Comparison of ENCODE assay signal across 21 cellular contexts in genomic region chr15:91547356-91547755, GRCh38.
DNase-seq lines count a peak whose midpoint lies in the region; ATAC-seq, FAIRE-seq and TF ChIP-seq lines count a peak whose summit lies in the region.
"Had no signal": no experiment of that assay in that cellular context is flagged by ENCODE, and none has a peak within 500 bp of the region (broad histone marks: within the 10 kb centered on the region; RNA-seq: fewer than 3 reads in every experiment).

No MANE protein-coding gene starts in this region.

- WGBS in H1 (ENCODE audit: extremely low coverage in 1 of 2, insufficient coverage in 1 of 2, insufficient read length in 1 of 2, insufficient replicate concordance in 2 of 2, low coverage in 1 of 2, low lambda C conversion rate in 2 of 2, missing lambda C conversion rate in 1 of 2), 2 experiments = 82% methylated on average over 3 of the region's 3 CpGs; no CpG with 5 or more reads in 1 of the 2 experiments

- no peak overlapping the region for H3K27ac Mint-ChIP-seq in GM23338
- no peak overlapping the region for H3K27ac Mint-ChIP-seq in WTC11
- H3K27ac Mint-ChIP-seq: B cell; CD4-positive, CD25-positive, alpha-beta regulatory T cell; CD8-positive, alpha-beta T cell; HFFc6 had no signal

- H2BK12ac ChIP-seq in H1 (ENCODE audit: low read depth, low read length) = no peak overlapping the region

- TF ChIP-seq POLR2A in H1 (IDR thresholded peaks at IDR 0.05; ENCODE audit: control extremely low read depth in 1 of 2, low read depth in 2 of 2, low read length in 2 of 2) = no peak

- TF ChIP-seq RAD21 in H1 (IDR thresholded peaks at IDR 0.05 in 1 of 2, conservative IDR thresholded peaks at IDR 0.05 in 1 of 2; ENCODE audit: low read depth in 2 of 2, low read length in 2 of 2) = no peak

- CTCF ChIA-PET in WTC11 (lab: Charles Lee) (no interaction called here), H1 (lab: Charles Lee; ENCODE audit: partially characterized antibody) (no interaction called here)

- peaks cover 5% of the 10 kb centered on the region for H3K27me3 Mint-ChIP-seq in GM23338 (ENCODE audit: insufficient read depth, low read depth, poor library complexity)
- no peaks in the 10 kb centered on the region for H3K27me3 Mint-ChIP-seq in WTC11 (ENCODE audit: low read depth)
- H3K27me3 Mint-ChIP-seq: B cell had no signal

- no peak overlapping the region for H3K14ac ChIP-seq in H1 (ENCODE audit: insufficient read length)

- no peak for FAIRE-seq in H1 (lab: Jason Lieb, UNC)
- FAIRE-seq: GM12878, GM19239, H54 had no signal

- peaks cover 7% of the 10 kb centered on the region; the same call in 1 of the 2 replicates for H3K9me2 ChIP-seq in GM23338 (ENCODE audit: insufficient read depth)

- H4K91ac ChIP-seq in H1 (replicated peaks; ENCODE audit: insufficient read length, low read length) = no peak overlapping the region

- no peak overlapping the region for H3K4ac ChIP-seq in H1 (replicated peaks; ENCODE audit: insufficient read length, low read depth, low read length)

- no peak overlapping the region for H4K8ac ChIP-seq in H1 (ENCODE audit: extremely low read depth, insufficient read depth, low read length)

- no peak overlapping the region for H2BK15ac ChIP-seq in H1 (ENCODE audit: low read length)

- no peak overlapping the region for H2BK120ac ChIP-seq in H1 (replicated peaks; ENCODE audit: low read depth, low read length)

- H3K4me2 ChIP-seq in GM23338 (no peak overlapping the region), H1 (ENCODE audit: insufficient read depth in 1 of 2, low read depth in 2 of 2, low read length in 2 of 2) (no peak overlapping the region)
- H3K4me2 ChIP-seq: BLaER1 had no signal

- H3K4me3 Mint-ChIP-seq in GM23338 = no peak overlapping the region
- no peak overlapping the region for H3K4me3 Mint-ChIP-seq in WTC11
- H3K4me3 Mint-ChIP-seq: B cell; CD4-positive, CD25-positive, alpha-beta regulatory T cell; CD8-positive, alpha-beta T cell; HFFc6 had no signal

- no peaks in the 10 kb centered on the region for H3K23me2 ChIP-seq in H1 (ENCODE audit: low read depth, low read length)

- H3F3A ChIP-seq in GM23338 (replicated peaks; ENCODE audit: low read depth) = no peaks in the 10 kb centered on the region

- no peaks in the 10 kb centered on the region for H3K9me3 ChIP-seq in H1 (ENCODE audit: insufficient read depth in 2 of 2, low read depth in 1 of 2, low read length in 1 of 2)
- H3K9me3 ChIP-seq: BLaER1, Caco-2, HAP-1 had no signal

- no peaks in the 10 kb centered on the region for H3K27me3 ChIP-seq in GM23338 (ENCODE audit: insufficient read depth)
- no peaks in the 10 kb centered on the region for H3K27me3 ChIP-seq in H1 (replicated peaks in 1 of 4; ENCODE audit: control insufficient read depth in 3 of 4, extremely low read depth in 1 of 4, insufficient read depth in 3 of 4, low read length in 3 of 4)
- H3K27me3 ChIP-seq: BLaER1 had no signal

- H2BK20ac ChIP-seq in H1 (ENCODE audit: low read length) = no peak overlapping the region

- H3K18ac ChIP-seq in H1 (ENCODE audit: extremely low read depth, low read length) = no peak overlapping the region

- H2AK5ac ChIP-seq in H1 (ENCODE audit: low read depth, low read length) = no peak overlapping the region

- H3K79me2 ChIP-seq in GM23338 (replicated peaks; ENCODE audit: insufficient read depth) (no peaks in the 10 kb centered on the region), H1 (ENCODE audit: control insufficient read depth in 1 of 2, insufficient read depth in 2 of 2, low read length in 2 of 2) (no peaks in the 10 kb centered on the region)

- no peak overlapping the region for H2BK5ac ChIP-seq in H1 (ENCODE audit: low read depth, low read length)

- H2AFZ ChIP-seq in GM23338 = peak overlapping the region; percentile 54; the same call in 1 of the 2 replicates
- H2AFZ ChIP-seq in H1 (ENCODE audit: low read length) = peak overlapping the region; percentile 31; the same call in 1 of the 2 replicates
- H2AFZ ChIP-seq: GM23248 had no signal

- no peak overlapping the region for H3K9ac ChIP-seq in H1 (replicated peaks in 1 of 4; ENCODE audit: extremely low read depth in 1 of 4, low read depth in 3 of 4, low read length in 3 of 4)
- H3K9ac ChIP-seq: BLaER1, GM23248 had no signal

- DNase-seq in GM23338 (ENCODE audit: low spot score) (no peak), WTC11 (ENCODE audit: low spot score) (no peak), H1 (ENCODE audit: low read depth in 1 of 2, low spot score in 2 of 2) (no peak), NCI-H187 (lab: John Stamatoyannopoulos, UW) (no peak), NCI-H1105 treated with DMSO at 0.1 percent for 48 hours (lab: John Stamatoyannopoulos, UW) (no peak), DMS79 (lab: John Stamatoyannopoulos, UW) (no peak)
- DNase-seq: Caco-2; CD4-positive, CD25-positive, alpha-beta regulatory T cell; CD8-positive, alpha-beta T cell; DMS153; EL; GDM1; GM23248; HFFc6 had no signal

- no peaks in the 10 kb centered on the region for H4K20me1 ChIP-seq in GM23338 (replicated peaks; ENCODE audit: insufficient read depth)
- H4K20me1 ChIP-seq in H1 (replicated peaks in 1 of 2; ENCODE audit: control insufficient read depth in 1 of 2, insufficient read depth in 2 of 2, low read length in 2 of 2) = no peaks in the 10 kb centered on the region
- H4K20me1 ChIP-seq: BLaER1 had no signal

- H3K23ac ChIP-seq in H1 (ENCODE audit: insufficient read length) = no peak overlapping the region

- POLR2A ChIA-PET in WTC11 (lab: Charles Lee) = no interaction called here
- POLR2A ChIA-PET in H1 (lab: Charles Lee; ENCODE audit: partially characterized antibody) = no interaction called here

- H3K4me1 Mint-ChIP-seq in GM23338 = peaks cover 14% of the 10 kb centered on the region; the same call in 2 of the 3 replicates
- peaks cover 14% of the 10 kb centered on the region for H3K4me1 Mint-ChIP-seq in WTC11
- H3K4me1 Mint-ChIP-seq: B cell; CD4-positive, CD25-positive, alpha-beta regulatory T cell had no signal

- H3K27ac ChIP-seq in GM23338 (ENCODE audit: low read depth) = no peak overlapping the region
- H3K27ac ChIP-seq in H1 (ENCODE audit: low read depth, low read length) = no peak overlapping the region
- H3K27ac ChIP-seq: BLaER1, C4-2B, GM23248 had no signal

- no peaks in the 10 kb centered on the region for H3K36me3 Mint-ChIP-seq in GM23338 (ENCODE audit: low read depth)
- H3K36me3 Mint-ChIP-seq in WTC11 = no peaks in the 10 kb centered on the region
- H3K36me3 Mint-ChIP-seq: CD4-positive, CD25-positive, alpha-beta regulatory T cell; CD8-positive, alpha-beta T cell had no signal

- TF ChIP-seq CTCF in GM23338 (conservative IDR thresholded peaks at IDR 0.05; ENCODE audit: low read depth in 2 of 2) (no peak), WTC11 (IDR thresholded peaks at IDR 0.05) (no peak), H1 (IDR thresholded peaks at IDR 0.05; ENCODE audit: control extremely low read depth in 1 of 3, insufficient read depth in 1 of 3, low read depth in 1 of 3, low read length in 3 of 3) (no peak)

- no peak overlapping the region for H3K56ac ChIP-seq in H1 (replicated peaks; ENCODE audit: insufficient read length, low read depth, low read length)

- ATAC-seq in GM23338 = no peak
- ATAC-seq in WTC11 = peak; percentile 28; the same call in 1 of the 2 replicates
- ATAC-seq: CD8-positive, alpha-beta T cell; GM12878 had no signal

- H4K5ac ChIP-seq in H1 (ENCODE audit: insufficient read length, low read depth, low read length) = no peak overlapping the region

- no peaks in the 10 kb centered on the region for H3K4me1 ChIP-seq in GM23338 (ENCODE audit: insufficient read depth)
- H3K4me1 ChIP-seq in H1 (replicated peaks in 1 of 4; ENCODE audit: control insufficient read depth in 3 of 4, insufficient read depth in 4 of 4, low read length in 3 of 4) = 0 out of 7 replicates have a peak, but pooled peaks cover 0 to 2% (median 0%) of the 10 kb centered on the region in 4 experiments
- H3K4me1 ChIP-seq: BLaER1, HAP-1 had no signal

- H3K9me3 Mint-ChIP-seq in GM23338 (no peaks in the 10 kb centered on the region; the same call in 2 of the 3 replicates), WTC11 (peaks cover 10% of the 10 kb centered on the region; the same call in 1 of the 2 replicates)
- H3K9me3 Mint-ChIP-seq: CD8-positive, alpha-beta T cell; HFFc6 had no signal

- H3K4me3 ChIP-seq in GM23338 = no peak overlapping the region
- H3K4me3 ChIP-seq in H1 (ENCODE audit: extremely low read depth in 1 of 4, insufficient read depth in 2 of 4, low read depth in 3 of 4, low read length in 4 of 4) = no peak overlapping the region
- H3K4me3 ChIP-seq: BLaER1, GM12878, GM23248, HAP-1 had no signal

- no peaks in the 10 kb centered on the region for H3K79me1 ChIP-seq in H1 (ENCODE audit: low read depth, low read length)

- H3K36me3 ChIP-seq in GM23338 (ENCODE audit: insufficient read depth) (no peaks in the 10 kb centered on the region), H1 (ENCODE audit: control insufficient read depth in 2 of 4, insufficient read depth in 4 of 4, low read length in 3 of 4) (no peaks in the 10 kb centered on the region)
- H3K36me3 ChIP-seq: BLaER1, HAP-1 had no signal

- no peak for TF ChIP-seq EP300 in H1 (IDR thresholded peaks at IDR 0.05; ENCODE audit: borderline replicate concordance in 1 of 2, low read depth in 2 of 2, low read length in 2 of 2)

TF ChIP-seq in WTC11, 78 proteins besides CTCF, POLR2A, EP300 and RAD21 (continues in another document):
- TF ChIP-seq ETV6 (CRISPR knock-in tag; IDR thresholded peaks at IDR 0.05) (no peak), E2F1 (CRISPR knock-in tag; IDR thresholded peaks at IDR 0.05) (no peak)

TF ChIP-seq in H1, 55 proteins besides CTCF, POLR2A, EP300 and RAD21:
- TF ChIP-seq BACH1 (IDR thresholded peaks at IDR 0.05; ENCODE audit: low read length) = peak; percentile 35; the same call in 1 of the 2 replicates
- no peak for TF ChIP-seq ATF2 (IDR thresholded peaks at IDR 0.05; ENCODE audit: low read length)
- peak; percentile 74; the same call in 1 of the 2 replicates for TF ChIP-seq MAFK (IDR thresholded peaks at IDR 0.05; ENCODE audit: low read depth, low read length)
